Comparison of ENCODE assay signal across 11 cellular contexts in the genomic region with DNA sequence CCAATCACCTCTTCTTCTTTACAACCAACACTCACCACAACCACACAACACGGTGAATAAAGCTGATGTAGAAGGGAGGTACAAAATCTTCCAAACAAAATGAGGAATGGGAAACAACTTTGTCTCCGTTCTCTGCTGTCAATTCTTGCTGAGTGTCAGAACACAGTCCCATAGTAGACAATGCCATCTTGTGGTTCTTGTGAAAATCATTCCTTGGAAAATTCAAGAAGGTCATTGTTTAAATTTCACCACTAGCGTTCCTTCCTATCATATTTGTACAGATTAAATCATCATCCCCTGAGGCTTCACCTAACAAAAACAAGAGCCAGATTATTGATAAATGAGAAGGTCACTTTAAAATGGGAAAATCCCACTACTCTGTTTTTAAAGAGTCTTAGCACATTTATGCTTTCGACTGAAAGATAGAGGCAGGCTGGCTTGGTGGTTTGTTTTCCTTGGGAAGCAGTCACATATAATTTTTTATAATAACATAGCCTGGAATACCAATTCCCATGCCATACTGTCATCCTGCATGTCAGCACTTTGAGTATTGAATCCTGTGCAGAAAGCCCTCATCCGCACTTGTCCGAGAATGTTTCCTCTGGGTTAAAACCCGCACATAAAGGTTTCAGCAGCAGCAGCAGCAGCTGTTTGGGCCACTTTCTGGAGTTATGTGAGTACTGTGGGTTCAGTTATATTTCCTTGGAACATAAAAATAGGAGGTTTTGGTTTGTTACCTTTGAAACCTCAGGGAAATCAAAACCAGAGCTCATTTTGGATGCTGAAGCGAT.
DNase-seq lines count a peak whose midpoint lies in the region; ATAC-seq, FAIRE-seq and TF ChIP-seq lines count a peak whose summit lies in the region.
"Had no signal": no experiment of that assay in that cellular context is flagged by ENCODE, and none has a peak within 500 bp of the region (broad histone marks: within the 10 kb centered on the region; RNA-seq: fewer than 3 reads in every experiment).

No MANE protein-coding gene starts in this region.

- H4K8ac ChIP-seq in H1 (ENCODE audit: extremely low read depth, insufficient read depth, low read length), result no peak overlapping the region

- POLR2A ChIA-PET in H1 (lab: Charles Lee; ENCODE audit: partially characterized antibody), result no interaction called here

- no peak overlapping the region for H2AFZ ChIP-seq in H1 (ENCODE audit: low read length)

- H2BK5ac ChIP-seq in H1 (ENCODE audit: low read depth, low read length), result no peak overlapping the region

- H3K9me3 ChIP-seq in H1 (ENCODE audit: insufficient read depth in 2 of 2, low read depth in 1 of 2, low read length in 1 of 2) (peaks cover 72 to 89% of the 10 kb centered on the region in 2 experiments), psoas muscle (no peaks in the 10 kb centered on the region)

- no peak for FAIRE-seq in H1 (lab: Jason Lieb, UNC)

- no peak overlapping the region for H3K4me2 ChIP-seq in H1 (ENCODE audit: insufficient read depth in 1 of 2, low read depth in 2 of 2, low read length in 2 of 2)

- H3K4me1 ChIP-seq in H1 (replicated peaks in 1 of 4; ENCODE audit: control insufficient read depth in 3 of 4, insufficient read depth in 4 of 4, low read length in 3 of 4), result no peaks in the 10 kb centered on the region
- H3K4me1 ChIP-seq in psoas muscle, result no peaks in the 10 kb centered on the region
- H3K4me1 ChIP-seq: BE2C had no signal

- no peaks in the 10 kb centered on the region for H3K79me2 ChIP-seq in H1 (ENCODE audit: control insufficient read depth in 1 of 2, insufficient read depth in 2 of 2, low read length in 2 of 2)

- H3K56ac ChIP-seq in H1 (replicated peaks; ENCODE audit: insufficient read length, low read depth, low read length), result no peak overlapping the region

- WGBS in H1 (ENCODE audit: extremely low coverage in 1 of 2, insufficient coverage in 1 of 2, insufficient read length in 1 of 2, insufficient replicate concordance in 2 of 2, low coverage in 1 of 2, low lambda C conversion rate in 2 of 2, missing lambda C conversion rate in 1 of 2), 2 experiments, result 85% methylated on average over 8 of the region's 8 CpGs; no CpG with 5 or more reads in 1 of the 2 experiments
- WGBS in psoas muscle, 3 donors, result 59 to 62% (median 60%) methylated on average over 8 of the region's 8 CpGs

- no peak overlapping the region for H2BK15ac ChIP-seq in H1 (ENCODE audit: low read length)

- CTCF ChIA-PET in H1 (lab: Charles Lee; ENCODE audit: partially characterized antibody), result no interaction called here

- H3K36me3 ChIP-seq in H1 (ENCODE audit: control insufficient read depth in 2 of 4, insufficient read depth in 4 of 4, low read length in 3 of 4) (no peaks in the 10 kb centered on the region; a peak in 1 of 8 replicates), psoas muscle (ENCODE audit: insufficient read depth in 1 of 2, low read depth in 1 of 2) (no peaks in the 10 kb centered on the region)
- H3K36me3 ChIP-seq: BE2C had no signal

- H3K27me3 ChIP-seq in H1 (replicated peaks in 1 of 4; ENCODE audit: control insufficient read depth in 3 of 4, extremely low read depth in 1 of 4, insufficient read depth in 3 of 4, low read length in 3 of 4), result no peaks in the 10 kb centered on the region
- no peaks in the 10 kb centered on the region for H3K27me3 ChIP-seq in psoas muscle (ENCODE audit: insufficient read depth in 3 of 3, low read length in 2 of 3)
- H3K27me3 ChIP-seq: BE2C had no signal

- no peaks in the 10 kb centered on the region for H3K23me2 ChIP-seq in H1 (ENCODE audit: low read depth, low read length)

- H3K18ac ChIP-seq in H1 (ENCODE audit: extremely low read depth, low read length), result no peak overlapping the region

- no peak for TF ChIP-seq POLR2A in H1 (IDR thresholded peaks at IDR 0.05; ENCODE audit: control extremely low read depth in 1 of 2, low read depth in 2 of 2, low read length in 2 of 2)

- H2AK5ac ChIP-seq in H1 (ENCODE audit: low read depth, low read length), result no peak overlapping the region

- TF ChIP-seq EP300 in H1 (IDR thresholded peaks at IDR 0.05; ENCODE audit: borderline replicate concordance in 1 of 2, low read depth in 2 of 2, low read length in 2 of 2), result no peak

- H3K23ac ChIP-seq in H1 (ENCODE audit: insufficient read length), result no peak overlapping the region

- no peaks in the 10 kb centered on the region for H4K20me1 ChIP-seq in H1 (replicated peaks in 1 of 2; ENCODE audit: control insufficient read depth in 1 of 2, insufficient read depth in 2 of 2, low read length in 2 of 2)

- H3K27ac ChIP-seq in H1 (ENCODE audit: low read depth, low read length) (no peak overlapping the region), psoas muscle (no peak overlapping the region)

- DNase-seq in NCI-H510A treated with DMSO at 0.1 percent for 48 hours (lab: John Stamatoyannopoulos, UW), result peak; percentile 29
- no peak for DNase-seq in NCI-H510A (lab: John Stamatoyannopoulos, UW)
- DNase-seq in NCI-H2171 (lab: John Stamatoyannopoulos, UW), result peak; percentile 67
- DNase-seq in H1 (ENCODE audit: low read depth in 1 of 2, low spot score in 2 of 2), result no peak
- no peak for DNase-seq in psoas muscle
- DNase-seq in stimulated activated naive CD4-positive, alpha-beta T cell (lab: John Stamatoyannopoulos, UW), result no peak
- DNase-seq: activated CD4-positive, alpha-beta T cell treated with anti-CD3 and anti-CD28 coated beads, Interleukin-2, amount 50 U/mL, for 48 hours; BE2C; NCI-H1092 had no signal

- H3K79me1 ChIP-seq in H1 (ENCODE audit: low read depth, low read length), result no peaks in the 10 kb centered on the region

- H2BK20ac ChIP-seq in H1 (ENCODE audit: low read length), result no peak overlapping the region

- H4K91ac ChIP-seq in H1 (replicated peaks; ENCODE audit: insufficient read length, low read length), result no peak overlapping the region

- ATAC-seq in psoas muscle, result no peak
- no peak for ATAC-seq in HG02870 (IDR thresholded peaks at IDR 0.05; ENCODE audit: unreplicated experiment)
- ATAC-seq in HG02678 (IDR thresholded peaks at IDR 0.05; ENCODE audit: unreplicated experiment), result no peak

- no peak overlapping the region for H4K5ac ChIP-seq in H1 (ENCODE audit: insufficient read length, low read depth, low read length)

- H3K14ac ChIP-seq in H1 (ENCODE audit: insufficient read length), result no peak overlapping the region

- H3K4me3 ChIP-seq in H1 (ENCODE audit: extremely low read depth in 1 of 4, insufficient read depth in 2 of 4, low read depth in 3 of 4, low read length in 4 of 4) (no peak overlapping the region), psoas muscle (no peak overlapping the region)

- no peak for TF ChIP-seq CTCF in H1 (IDR thresholded peaks at IDR 0.05; ENCODE audit: control extremely low read depth in 1 of 3, insufficient read depth in 1 of 3, low read depth in 1 of 3, low read length in 3 of 3)
- TF ChIP-seq CTCF in psoas muscle (IDR thresholded peaks at IDR 0.05), result peak; percentile 25

- intact Hi-C loops in psoas muscle (cut with DNase I), result loop anchor here in 1 of 2 donors (5.0 kb wide), 1 partner anchor 523 kb away; no protein-coding TSS in a partner anchor

- H2BK120ac ChIP-seq in H1 (replicated peaks; ENCODE audit: low read depth, low read length), result no peak overlapping the region

- no peak overlapping the region for H2BK12ac ChIP-seq in H1 (ENCODE audit: low read depth, low read length)

- no peak overlapping the region for H3K9ac ChIP-seq in H1 (replicated peaks in 1 of 4; ENCODE audit: extremely low read depth in 1 of 4, low read depth in 3 of 4, low read length in 3 of 4)

- peak; percentile 27 to 42; a peak in 3 of 4 replicates for TF ChIP-seq RAD21 in H1 (IDR thresholded peaks at IDR 0.05 in 1 of 2, conservative IDR thresholded peaks at IDR 0.05 in 1 of 2; ENCODE audit: low read depth in 2 of 2, low read length in 2 of 2)

- no peak overlapping the region for H3K4ac ChIP-seq in H1 (replicated peaks; ENCODE audit: insufficient read length, low read depth, low read length)

TF ChIP-seq in H1, 55 proteins besides CTCF, POLR2A, EP300 and RAD21 (continues in another document):
- TF ChIP-seq POU5F1 (IDR thresholded peaks at IDR 0.05; ENCODE audit: low read depth, low read length) (no peak), ZNF274 (IDR thresholded peaks at IDR 0.05; ENCODE audit: borderline replicate concordance, extremely low read depth, low read length) (no peak), TAF7 (optimal IDR thresholded peaks at IDR 0.05; ENCODE audit: borderline replicate concordance, low read depth, low read length) (no peak), SAP30 (IDR thresholded peaks at IDR 0.05; ENCODE audit: insufficient read depth, insufficient replicate concordance, low read length) (no peak), CBX8 (IDR thresholded peaks at IDR 0.05; ENCODE audit: borderline replicate concordance, low read depth, low read length) (no peak), KDM5A (IDR thresholded peaks at IDR 0.05; ENCODE audit: low read length) (no peak), MAFK (IDR thresholded peaks at IDR 0.05; ENCODE audit: low read depth, low read length) (no peak), TCF12 (IDR thresholded peaks at IDR 0.05; ENCODE audit: low read depth, low read length) (no peak), KDM4A (IDR thresholded peaks at IDR 0.05; ENCODE audit: low read depth, low read length, severe bottlenecking) (no peak), RFX5 (IDR thresholded peaks at IDR 0.05; ENCODE audit: borderline replicate concordance, low read depth, low read length) (no peak), SP1 (IDR thresholded peaks at IDR 0.05; ENCODE audit: low read depth, low read length) (no peak)
- TF ChIP-seq, protein P1, sequence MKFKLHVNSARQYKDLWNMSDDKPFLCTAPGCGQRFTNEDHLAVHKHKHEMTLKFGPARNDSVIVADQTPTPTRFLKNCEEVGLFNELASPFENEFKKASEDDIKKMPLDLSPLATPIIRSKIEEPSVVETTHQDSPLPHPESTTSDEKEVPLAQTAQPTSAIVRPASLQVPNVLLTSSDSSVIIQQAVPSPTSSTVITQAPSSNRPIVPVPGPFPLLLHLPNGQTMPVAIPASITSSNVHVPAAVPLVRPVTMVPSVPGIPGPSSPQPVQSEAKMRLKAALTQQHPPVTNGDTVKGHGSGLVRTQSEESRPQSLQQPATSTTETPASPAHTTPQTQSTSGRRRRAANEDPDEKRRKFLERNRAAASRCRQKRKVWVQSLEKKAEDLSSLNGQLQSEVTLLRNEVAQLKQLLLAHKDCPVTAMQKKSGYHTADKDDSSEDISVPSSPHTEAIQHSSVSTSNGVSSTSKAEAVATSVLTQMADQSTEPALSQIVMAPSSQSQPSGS (IDR thresholded peaks at IDR 0.05; ENCODE audit: low read length), result no peak

Comparison
In these comparisons a context has a peak if more than half of its experiments do, and no peak if none do; other contexts are left out.
1. DNase-seq: peak in NCI-H510A treated with DMSO at 0.1 percent for 48 hours (single experiment) and NCI-H2171 (single experiment); none in NCI-H510A (single experiment), H1 (0 of 2), psoas muscle (0 of 2) and stimulated activated naive CD4-positive, alpha-beta T cell (0 of 6).